9 cellular contexts compared by ENCODE assay signal in the genomic region with DNA sequence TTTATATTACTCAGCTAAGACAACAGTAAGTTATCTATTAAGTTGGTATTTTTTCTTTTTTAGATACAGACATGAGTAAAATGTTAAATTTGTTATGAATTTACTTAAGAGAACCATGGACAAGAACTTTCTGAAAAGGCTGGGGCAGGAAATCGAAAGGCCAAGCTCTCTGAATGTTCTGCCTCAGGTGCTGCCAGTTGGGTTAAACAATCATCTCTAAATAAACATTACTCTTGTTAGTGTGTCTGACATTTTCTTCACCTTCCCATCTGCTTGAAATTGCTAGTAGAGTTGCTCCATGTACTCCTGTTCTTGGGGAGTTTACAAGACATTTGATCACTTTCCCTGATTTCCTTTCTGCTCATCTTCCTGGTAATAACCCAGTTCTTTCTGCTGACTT.
A peak's percentile ranks its signal among the peaks of the same experiment; 100 is the strongest.
DNase-seq lines count a peak whose midpoint lies in the region; ATAC-seq and TF ChIP-seq lines count a peak whose summit lies in the region.
"Had no signal": no experiment of that assay in that cellular context is flagged by ENCODE, and none has a peak within 500 bp of the region (broad histone marks: within the 10 kb centered on the region; RNA-seq: fewer than 3 reads in every experiment).

No MANE protein-coding gene starts in this region.

- no peak for TF ChIP-seq RAD21 in SK-N-SH (IDR thresholded peaks at IDR 0.05; ENCODE audit: low read length)

- H3K4me1 ChIP-seq in SK-N-SH (ENCODE audit: control insufficient read depth in 1 of 2, insufficient read depth in 2 of 2, low read depth in 1 of 2, low read length in 1 of 2), result no peaks in the 10 kb centered on the region; a peak in 1 of 4 replicates

- 18% methylated on average over 1 of the region's 1 CpG for WGBS in SK-N-SH (ENCODE audit: low lambda C conversion rate)

- H3K4me2 ChIP-seq in SK-N-SH, result no peak overlapping the region

- H3K79me2 ChIP-seq in SK-N-SH (ENCODE audit: insufficient read depth), result no peaks in the 10 kb centered on the region

- H4K20me1 ChIP-seq in SK-N-SH (ENCODE audit: insufficient read depth), result no peaks in the 10 kb centered on the region

- CTCF ChIA-PET in SK-N-SH (lab: Yijun Ruan, JAX), result interaction anchor here (1.0 kb wide), 1 partner anchor 14 kb away, joined by 4 read pairs; no protein-coding TSS in a partner anchor

- no peak for TF ChIP-seq EP300 in SK-N-SH (IDR thresholded peaks at IDR 0.05; ENCODE audit: borderline replicate concordance in 1 of 2, low read depth in 1 of 2, low read length in 1 of 2)

- no peak overlapping the region for H3K27ac ChIP-seq in SK-N-SH (ENCODE audit: low read depth in 2 of 2, low read length in 1 of 2)
- H3K27ac ChIP-seq: thoracic aorta had no signal

- no peak overlapping the region for H2AFZ ChIP-seq in SK-N-SH (ENCODE audit: low read depth)

- TF ChIP-seq CTCF in SK-N-SH (IDR thresholded peaks at IDR 0.05), result no peak

- no peak overlapping the region for H3K9ac ChIP-seq in SK-N-SH

- no peak overlapping the region for H3K4me3 ChIP-seq in SK-N-SH (ENCODE audit: low read depth in 2 of 2, low read length in 1 of 2)
- H3K4me3 ChIP-seq: thoracic aorta had no signal

- no peaks in the 10 kb centered on the region; the same call in 1 of the 2 replicates for H3K9me2 ChIP-seq in SK-N-SH

- ATAC-seq in GM19023 (IDR thresholded peaks at IDR 0.05; ENCODE audit: unreplicated experiment) (peak; percentile 47), GM21786 (IDR thresholded peaks at IDR 0.05; ENCODE audit: unreplicated experiment) (peak; percentile 54), HG03460 (IDR thresholded peaks at IDR 0.05; ENCODE audit: unreplicated experiment) (peak; percentile 41)

- no peaks in the 10 kb centered on the region for H3F3A ChIP-seq in SK-N-SH (replicated peaks; ENCODE audit: insufficient read depth)

- no peaks in the 10 kb centered on the region for H3K9me3 ChIP-seq in SK-N-SH
- H3K9me3 ChIP-seq: thoracic aorta had no signal

- H3K27me3 ChIP-seq in SK-N-SH (ENCODE audit: insufficient read depth), result no peaks in the 10 kb centered on the region

- POLR2A ChIA-PET in SK-N-SH (lab: Yijun Ruan, JAX), result no interaction called here

- peak; percentile 60 for DNase-seq in kidney glomerular epithelial cell (lab: John Stamatoyannopoulos, UW)
- no peak for DNase-seq in SK-N-SH
- no peak for DNase-seq in DMS79 (lab: John Stamatoyannopoulos, UW)
- DNase-seq in NCI-H128 (lab: John Stamatoyannopoulos, UW; ENCODE audit: unreplicated experiment), result no peak
- DNase-seq: effector CD8-positive, alpha-beta T cell had no signal

- H3K36me3 ChIP-seq in SK-N-SH (replicated peaks in 1 of 2; ENCODE audit: control insufficient read depth in 1 of 2, insufficient read depth in 2 of 2, low read length in 1 of 2), result no peaks in the 10 kb centered on the region
- H3K36me3 ChIP-seq: thoracic aorta had no signal

TF ChIP-seq in SK-N-SH, 30 proteins besides CTCF, POLR2A, EP300 and RAD21:
- TF ChIP-seq FOXM1 (IDR thresholded peaks at IDR 0.05; ENCODE audit: low read depth), result no peak
- no peak for TF ChIP-seq TCF12 (IDR thresholded peaks at IDR 0.05)
